ENCODE assay signal across 7 cellular contexts in genomic region chr7:151251926-151252835, GRCh38. TPM values are rescaled to one million over a fixed set of nuclear protein-coding genes. Genes with fewer than 3 reads are reported as not detected.
DNase-seq lines count a peak whose midpoint lies in the region; ATAC-seq and TF ChIP-seq lines count a peak whose summit lies in the region.

No MANE protein-coding gene starts in this region.

- H3K4me3 Mint-ChIP-seq in H9 = peak overlapping the region; percentile 72 to 85
- peak overlapping the region; percentile 74 for H3K4me3 Mint-ChIP-seq in endodermal cell

- H3K9me3 ChIP-seq in H9 (ENCODE audit: control insufficient read depth, low read depth, low read length) = no peaks in the 10 kb centered on the region
- H3K9me3 ChIP-seq in PC-9 (ENCODE audit: insufficient read depth, low read depth) = no peaks in the 10 kb centered on the region
- H3K9me3 ChIP-seq in endodermal cell (ENCODE audit: control insufficient read depth, low read length) = no peaks in the 10 kb centered on the region
- no peaks in the 10 kb centered on the region for H3K9me3 ChIP-seq in mesenchymal stem cell (ENCODE audit: control insufficient read depth, low read length)
- no peaks in the 10 kb centered on the region for H3K9me3 ChIP-seq in thoracic aorta

- peaks cover 19% of the 10 kb centered on the region; the same call in 1 of the 2 replicates for H3K27me3 ChIP-seq in H9 (ENCODE audit: insufficient read depth, low read length)
- H3K27me3 ChIP-seq in PC-9 (ENCODE audit: insufficient read depth, low read depth) = peaks cover 81% of the 10 kb centered on the region
- H3K27me3 ChIP-seq in endodermal cell (ENCODE audit: control insufficient read depth, insufficient read depth, low read length, poor library complexity, severe bottlenecking) = no peaks in the 10 kb centered on the region
- peaks cover 28 to 33% of the 10 kb centered on the region in 2 experiments for H3K27me3 ChIP-seq in mesenchymal stem cell (ENCODE audit: control insufficient read depth in 1 of 2, insufficient read depth in 1 of 2, low read length in 2 of 2)
- no peaks in the 10 kb centered on the region for H3K27me3 ChIP-seq in thoracic aorta (replicated peaks; ENCODE audit: insufficient read depth)

- no peak overlapping the region for H3K23ac ChIP-seq in H9 (ENCODE audit: insufficient read length, low read depth, low read length)
- peak overlapping the region in 1 of 2 experiments; percentile 93 for H3K23ac ChIP-seq in mesenchymal stem cell (ENCODE audit: low read length in 2 of 2)

- H3K4ac ChIP-seq in H9 (ENCODE audit: low read depth, low read length) (no peak overlapping the region), mesenchymal stem cell (ENCODE audit: low read depth in 1 of 2, low read length in 2 of 2) (peak overlapping the region; percentile 83 to 92)

- H3K18ac ChIP-seq in H9 (ENCODE audit: insufficient read length, low read depth, low read length) (no peak overlapping the region), mesenchymal stem cell (ENCODE audit: low read depth in 1 of 2, low read length in 2 of 2) (peak overlapping the region; percentile 94 to 97)

- peak overlapping the region; percentile 16 for H3K9ac ChIP-seq in H9 (ENCODE audit: extremely low read depth, insufficient read length, low read length)
- H3K9ac ChIP-seq in endodermal cell (ENCODE audit: extremely low read depth, low read length, poor library complexity, severe bottlenecking) = peak overlapping the region; percentile 51
- H3K9ac ChIP-seq in mesenchymal stem cell (ENCODE audit: low read length) = peak overlapping the region; percentile 94

- H3K27me3 Mint-ChIP-seq in H9 (ENCODE audit: low read depth) = peaks cover 86% of the 10 kb centered on the region
- peaks cover 59% of the 10 kb centered on the region for H3K27me3 Mint-ChIP-seq in endodermal cell (ENCODE audit: insufficient read depth)

- peaks cover 22% of the 10 kb centered on the region for H3K23me2 ChIP-seq in H9 (ENCODE audit: insufficient read length, low read depth, low read length, poor library complexity, severe bottlenecking)

- peak overlapping the region; percentile 52; the same call in 1 of the 2 replicates for H3K4me3 ChIP-seq in PC-9
- peak overlapping the region; percentile 80 for H3K4me3 ChIP-seq in endodermal cell (ENCODE audit: low read length)
- H3K4me3 ChIP-seq in mesenchymal stem cell (ENCODE audit: insufficient read depth in 1 of 2, low read depth in 1 of 2, low read length in 2 of 2) = peak overlapping the region; percentile 68 to 90
- H3K4me3 ChIP-seq in thoracic aorta = peak overlapping the region; percentile 89

- H2AK5ac ChIP-seq in H9 (ENCODE audit: insufficient read length, low read length) (no peak overlapping the region), mesenchymal stem cell (ENCODE audit: low read length, severe bottlenecking) (peak overlapping the region; percentile 50)

- no peaks in the 10 kb centered on the region for H3K9me2 ChIP-seq in PC-9 (ENCODE audit: insufficient read depth)

- no peak overlapping the region for H2BK120ac ChIP-seq in H9 (ENCODE audit: low read depth, low read length, poor library complexity, severe bottlenecking)
- H2BK120ac ChIP-seq in mesenchymal stem cell (ENCODE audit: low read depth, low read length) = peak overlapping the region; percentile 90

- H3K14ac ChIP-seq in H9 (ENCODE audit: insufficient read depth, low read length) (peak overlapping the region; percentile 55), mesenchymal stem cell (ENCODE audit: low read length in 2 of 2) (peak overlapping the region in 1 of 2 experiments; percentile 87)

- DNase-seq in H9 (peak; percentile 64), PC-9 (peak in 1 of 2 experiments; percentile 43), endodermal cell (peak; percentile 87), mesenchymal stem cell (peak; percentile 77), thoracic aorta (ENCODE audit: low spot score) (no peak)

- WGBS in H9 (ENCODE audit: extremely low coverage, insufficient read length, low lambda C conversion rate) = no CpG with 5 or more reads among the region's 52 CpGs
- 13 to 17% methylated on average over 10 to 50 of the region's 52 CpGs for WGBS in endodermal cell (ENCODE audit: insufficient coverage in 1 of 2, insufficient read length in 1 of 2), 2 experiments
- 7% methylated on average over 32 of the region's 52 CpGs for WGBS in mesenchymal stem cell

- no peak overlapping the region for H2AFZ ChIP-seq in H9 (ENCODE audit: low read length)
- H2AFZ ChIP-seq in PC-9 = peak overlapping the region; percentile 82; the same call in 1 of the 2 replicates
- H2AFZ ChIP-seq in mesenchymal stem cell (ENCODE audit: low read depth, low read length) = peak overlapping the region; percentile 30

- H2BK12ac ChIP-seq in H9 (ENCODE audit: insufficient read length, low read depth, low read length) (no peak overlapping the region), mesenchymal stem cell (ENCODE audit: low read length in 2 of 2) (peak overlapping the region; percentile 83 to 92)

- H3T11ph ChIP-seq in H9 (ENCODE audit: low read length) = no peak overlapping the region

- ATAC-seq in thoracic aorta (ENCODE audit: insufficient number of reproducible peaks, low FRiP score, low read depth) = no peak
- ATAC-seq in GM21723 (IDR thresholded peaks at IDR 0.05; ENCODE audit: unreplicated experiment) = no peak
- ATAC-seq in GM19397 (IDR thresholded peaks at IDR 0.05; ENCODE audit: unreplicated experiment) = no peak

- intact Hi-C loops in PC-9 (cut with micrococcal nuclease; ENCODE audit: unreplicated experiment) = no loop called here

- no peak overlapping the region for H3K27ac ChIP-seq in H9 (ENCODE audit: insufficient read length, low read depth, low read length)
- no peak overlapping the region for H3K27ac ChIP-seq in PC-9
- peak overlapping the region; percentile 95 for H3K27ac ChIP-seq in endodermal cell (ENCODE audit: low read depth, low read length)
- H3K27ac ChIP-seq in mesenchymal stem cell (ENCODE audit: low read length, poor library complexity, severe bottlenecking) = peak overlapping the region; percentile 78
- H3K27ac ChIP-seq in thoracic aorta = peak overlapping the region; percentile 94 to 96

- peak overlapping the region in 2 of 3 experiments; percentile 28 to 37; a peak in 4 of 7 replicates for H3K27ac Mint-ChIP-seq in H9
- H3K27ac Mint-ChIP-seq in endodermal cell = peak overlapping the region; percentile 77

- H2BK5ac ChIP-seq in H9 (ENCODE audit: insufficient read length, low read length) (no peak overlapping the region), mesenchymal stem cell (ENCODE audit: low read depth, low read length, poor library complexity, severe bottlenecking) (peak overlapping the region; percentile 86)

- H3K4me1 Mint-ChIP-seq in H9 = peaks cover 40 to 56% of the 10 kb centered on the region in 2 experiments
- peaks cover 40% of the 10 kb centered on the region for H3K4me1 Mint-ChIP-seq in endodermal cell

- H4K20me1 ChIP-seq in H9 (ENCODE audit: control insufficient read depth, insufficient read depth, insufficient read length) = no peaks in the 10 kb centered on the region
- H4K20me1 ChIP-seq in PC-9 (ENCODE audit: insufficient read depth) = 0 out of 2 replicates have a peak, but pooled peaks cover 3% of the 10 kb centered on the region

- H3K79me2 ChIP-seq in H9 (ENCODE audit: insufficient read depth, low read length) = no peaks in the 10 kb centered on the region
- no peaks in the 10 kb centered on the region for H3K79me2 ChIP-seq in PC-9 (ENCODE audit: low read depth)

- H3K4me1 ChIP-seq in H9 (ENCODE audit: insufficient read depth, low read length) (peaks cover 7% of the 10 kb centered on the region; the same call in 1 of the 2 replicates), PC-9 (replicated peaks; ENCODE audit: insufficient read depth) (no peaks in the 10 kb centered on the region; the same call in 1 of the 2 replicates), endodermal cell (ENCODE audit: control insufficient read depth, insufficient read depth, low read length) (peaks cover 25% of the 10 kb centered on the region), mesenchymal stem cell (ENCODE audit: control insufficient read depth, insufficient read depth, low read depth, low read length) (peaks cover 41% of the 10 kb centered on the region), thoracic aorta (ENCODE audit: control insufficient read depth in 1 of 2, low read depth in 2 of 2) (peaks cover 17 to 55% of the 10 kb centered on the region in 2 donors)

- TF ChIP-seq CTCF in H9 (conservative IDR thresholded peaks at IDR 0.05) (no peak), PC-9 (conservative IDR thresholded peaks at IDR 0.05) (no peak), endodermal cell (conservative IDR thresholded peaks at IDR 0.05) (no peak), thoracic aorta (IDR thresholded peaks at IDR 0.05) (no peak)

- CTCF ChIA-PET in PC-9 (lab: Charles Lee) = no interaction called here

- no peak overlapping the region for H2BK20ac ChIP-seq in H9 (ENCODE audit: low read depth, low read length, poor library complexity, severe bottlenecking)

- no peaks in the 10 kb centered on the region for H3K79me1 ChIP-seq in H9 (ENCODE audit: insufficient read depth, low read depth, low read length, poor library complexity, severe bottlenecking)
- peaks cover 5% of the 10 kb centered on the region for H3K79me1 ChIP-seq in mesenchymal stem cell (replicated peaks; ENCODE audit: low read length, poor library complexity, severe bottlenecking)

- no peaks in the 10 kb centered on the region; the same call in 1 of the 2 replicates for H3F3A ChIP-seq in PC-9 (ENCODE audit: insufficient read depth, low read depth)

- BruUV-seq in PC-9 (replicated peaks; lab: Mats Ljungman, UMichigan) = no TSS peak

- H3K36me3 Mint-ChIP-seq in H9 (ENCODE audit: insufficient read depth in 1 of 3, low read depth in 3 of 3) (no peaks in the 10 kb centered on the region; a peak in 1 of 7 replicates), endodermal cell (ENCODE audit: low read depth) (no peaks in the 10 kb centered on the region)

- H4K91ac ChIP-seq in H9 (ENCODE audit: insufficient read length, low read depth, low read length) (no peak overlapping the region), mesenchymal stem cell (ENCODE audit: low read length) (peak overlapping the region; percentile 99)

- H2BK15ac ChIP-seq in H9 (ENCODE audit: low read depth, low read length) = no peak overlapping the region
- peak overlapping the region; percentile 87 for H2BK15ac ChIP-seq in mesenchymal stem cell (ENCODE audit: low read depth, poor library complexity, severe bottlenecking)

- H3K4me2 ChIP-seq in H9 (ENCODE audit: insufficient read depth, insufficient read length, low read length) (peak overlapping the region; percentile 71), PC-9 (peak overlapping the region; percentile 88), mesenchymal stem cell (ENCODE audit: low read length, poor library complexity, severe bottlenecking) (peak overlapping the region; percentile 70)

- H4K8ac ChIP-seq in H9 (replicated peaks; ENCODE audit: insufficient read length, low read depth, low read length) (no peak overlapping the region), mesenchymal stem cell (ENCODE audit: low read length) (peak overlapping the region; percentile 99)

- H3K9me3 Mint-ChIP-seq in H9 = no peaks in the 10 kb centered on the region; a peak in 1 of 5 replicates
- no peaks in the 10 kb centered on the region for H3K9me3 Mint-ChIP-seq in endodermal cell

- no peak overlapping the region for H3K56ac ChIP-seq in H9 (ENCODE audit: insufficient read length, low read depth, low read length)

- H3K36me3 ChIP-seq in PC-9 (ENCODE audit: low read depth) (no peaks in the 10 kb centered on the region), endodermal cell (ENCODE audit: control insufficient read depth, insufficient read depth, low read length) (no peaks in the 10 kb centered on the region), mesenchymal stem cell (ENCODE audit: control insufficient read depth in 1 of 2, insufficient read depth in 2 of 2, low read depth in 1 of 2, low read length in 2 of 2) (no peaks in the 10 kb centered on the region), thoracic aorta (no peaks in the 10 kb centered on the region)

- no peak overlapping the region for H4K5ac ChIP-seq in H9 (ENCODE audit: insufficient read length, low read depth, low read length)

- POLR2A ChIA-PET in PC-9 (lab: Charles Lee; ENCODE audit: unreplicated experiment) = no interaction called here

RNA-seq across cellular contexts. Expression of gene SMARCD3, which starts 3.7 kb away (rescaled TPM):
- 4.7 and 5.0 TPM in 2 replicates for total RNA-seq in H9 (2021)
- 4.6 and 5.7 TPM in 2 replicates for total RNA-seq in PC-9 (2021)
- 10 to 100 TPM; 40.0 to 43.5 TPM for total RNA-seq in endodermal cell
- 46.1 TPM for polyA plus RNA-seq in endodermal cell (2013, experiment 1 of 2)
- polyA plus RNA-seq in endodermal cell (2013, experiment 2 of 2) = 41.7 TPM
- 81.8 TPM for polyA plus RNA-seq in mesenchymal stem cell (2013, experiment 1 of 2)
- polyA plus RNA-seq in mesenchymal stem cell (2013, experiment 2 of 2) = 74.6 TPM
- 100 to 1,000 TPM in 1 of 2 donors, 10 to 100 TPM in 1; 51.1 to 110 TPM for total RNA-seq in thoracic aorta

RNA-seq across cellular contexts. Expression of gene CHPF2, which starts 19.9 kb away (rescaled TPM):
- total RNA-seq in H9 (2021) (25.7 and 28.1 TPM in 2 replicates), PC-9 (2021) (47.4 and 54.9 TPM in 2 replicates), endodermal cell (10 to 100 TPM; 31.9 to 35.6 TPM), thoracic aorta (10 to 100 TPM; 78.9 to 85.3 TPM)
- polyA plus RNA-seq in endodermal cell (2013, experiment 1 of 2) = 23.1 TPM
- polyA plus RNA-seq in endodermal cell (2013, experiment 2 of 2) = 19.4 TPM
- polyA plus RNA-seq in mesenchymal stem cell (2013, experiment 1 of 2) = 73.1 TPM
- polyA plus RNA-seq in mesenchymal stem cell (2013, experiment 2 of 2) = 72.6 TPM

RNA-seq across cellular contexts. Expression of gene ABCF2, which starts 25.2 kb away (rescaled TPM):
- total RNA-seq in H9 (2021) (70.1 and 70.5 TPM in 2 replicates), PC-9 (2021) (45.8 and 49.4 TPM in 2 replicates), endodermal cell (10 to 100 TPM; 43.3 to 48.9 TPM), thoracic aorta (10 to 100 TPM; 25.3 to 44.1 TPM)
- 43.5 TPM for polyA plus RNA-seq in endodermal cell (2013, experiment 1 of 2)
- 37.8 TPM for polyA plus RNA-seq in endodermal cell (2013, experiment 2 of 2)
- 26.1 TPM for polyA plus RNA-seq in mesenchymal stem cell (2013, experiment 1 of 2)
- 25.0 TPM for polyA plus RNA-seq in mesenchymal stem cell (2013, experiment 2 of 2)

RNA-seq across cellular contexts. Expression of gene H2BK1, which starts 41.9 kb away (rescaled TPM):
- total RNA-seq in H9 (2021) = 0.97 TPM in 1 of 2 replicates, not detected in the other
- not detected in 2 replicates for total RNA-seq in PC-9 (2021)
- total RNA-seq in endodermal cell = not detected
- polyA plus RNA-seq in endodermal cell (2013, experiment 1 of 2) = not detected
- not detected for polyA plus RNA-seq in endodermal cell (2013, experiment 2 of 2)
- polyA plus RNA-seq in mesenchymal stem cell (2013, experiment 1 of 2) = not detected
- polyA plus RNA-seq in mesenchymal stem cell (2013, experiment 2 of 2) = not detected
- not detected for total RNA-seq in thoracic aorta

Comparison
In these comparisons a context has a peak if more than half of its experiments do, and no peak if none do; other contexts are left out.
1. H3K27ac ChIP-seq: peak in endodermal cell (single experiment), mesenchymal stem cell (single experiment) and thoracic aorta (2 of 2); none in H9 (single experiment) and PC-9 (single experiment).
2. H3K9ac ChIP-seq: peak in every context shown above with its lines; median percentile 94 in mesenchymal stem cell; 51 in endodermal cell; 16 in H9.
3. Peak in every context shown above with its lines, with median percentiles within 50 percentile points of each other: H3K4me2 ChIP-seq and H3K4me3 ChIP-seq.